Comparison of ENCODE assay signal across 1 cellular context in the genomic region with DNA sequence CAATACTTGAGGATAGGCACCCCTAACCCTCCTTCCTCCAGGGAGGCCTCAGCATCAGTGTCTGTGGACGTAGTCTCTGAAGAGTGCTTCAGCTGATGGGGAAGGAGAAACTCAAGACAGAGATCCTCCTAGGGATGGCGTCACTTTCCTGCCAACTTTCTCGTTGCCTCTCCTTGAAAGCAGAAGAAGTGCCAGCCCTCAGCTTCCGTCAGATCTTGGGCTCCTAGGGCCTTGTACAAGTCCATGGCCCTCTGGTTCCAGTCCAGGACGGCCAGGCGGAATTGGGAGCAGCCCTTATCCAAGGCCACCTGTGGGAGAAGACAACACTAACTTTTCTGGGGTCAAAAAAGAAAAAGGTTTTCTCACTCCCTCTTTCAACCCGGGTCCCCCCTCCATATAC.
TF ChIP-seq lines count a peak whose summit lies in the region.

No MANE protein-coding gene starts in this region.

TF ChIP-seq in WTC11, 78 proteins besides CTCF, POLR2A, EP300 and RAD21 (continued from another document):
- TF ChIP-seq, protein P1, sequence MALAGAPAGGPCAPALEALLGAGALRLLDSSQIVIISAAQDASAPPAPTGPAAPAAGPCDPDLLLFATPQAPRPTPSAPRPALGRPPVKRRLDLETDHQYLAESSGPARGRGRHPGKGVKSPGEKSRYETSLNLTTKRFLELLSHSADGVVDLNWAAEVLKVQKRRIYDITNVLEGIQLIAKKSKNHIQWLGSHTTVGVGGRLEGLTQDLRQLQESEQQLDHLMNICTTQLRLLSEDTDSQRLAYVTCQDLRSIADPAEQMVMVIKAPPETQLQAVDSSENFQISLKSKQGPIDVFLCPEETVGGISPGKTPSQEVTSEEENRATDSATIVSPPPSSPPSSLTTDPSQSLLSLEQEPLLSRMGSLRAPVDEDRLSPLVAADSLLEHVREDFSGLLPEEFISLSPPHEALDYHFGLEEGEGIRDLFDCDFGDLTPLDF (CRISPR knock-in tag; IDR thresholded peaks at IDR 0.05): no peak
- TF ChIP-seq ZNF263 (CRISPR knock-in tag; IDR thresholded peaks at IDR 0.05; ENCODE audit: low read depth): no peak
- no peak for TF ChIP-seq SMAD4 (CRISPR knock-in tag; IDR thresholded peaks at IDR 0.05)
